ENCODE assay signal across 8 cellular contexts in the genomic region with DNA sequence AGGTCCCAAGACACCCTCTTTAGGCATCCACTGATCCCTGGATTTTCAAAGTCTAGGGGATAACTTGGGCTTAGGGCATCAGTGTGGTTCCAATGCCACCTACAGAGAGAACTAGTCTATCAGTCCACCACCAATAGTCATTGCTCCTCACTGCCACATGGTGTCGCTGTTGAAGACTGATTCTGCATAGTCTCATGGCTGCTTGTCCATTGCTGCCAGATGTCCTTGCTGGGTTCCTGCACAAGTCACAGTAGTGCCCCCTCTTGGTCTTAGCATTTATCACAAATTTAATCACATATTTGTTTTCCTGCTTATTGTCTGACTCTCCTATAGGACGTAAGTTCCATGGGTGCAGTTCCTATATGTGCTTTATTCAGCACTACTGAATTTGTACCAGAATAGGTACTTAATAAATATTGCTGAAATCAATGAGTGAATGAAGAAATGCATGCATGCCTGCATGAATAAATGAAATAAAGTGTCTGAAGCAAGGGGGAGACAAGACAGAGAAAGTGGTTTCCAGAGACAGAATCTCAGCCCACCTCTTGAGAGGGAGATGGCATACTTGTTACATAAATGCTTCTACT. TPM values are rescaled to one million over a fixed set of nuclear protein-coding genes. Genes with fewer than 3 reads are reported as not detected.
DNase-seq lines count a peak whose midpoint lies in the region; ATAC-seq and TF ChIP-seq lines count a peak whose summit lies in the region.

No MANE protein-coding gene starts in this region.

- ATAC-seq in sciatic nerve: no peak

- H3K4me3 Mint-ChIP-seq in glutamatergic neuron (ENCODE audit: unreplicated experiment): no peak overlapping the region

- CTCF ChIA-PET in AG04449 (lab: Yijun Ruan, JAX): no interaction called here

- in situ Hi-C loops in GM13976 (cut with MboI; ENCODE audit: low sequenced_read_pairs, unreplicated experiment): no loop called here

- TF ChIP-seq CTCF in AG04449 (IDR thresholded peaks at IDR 0.05; ENCODE audit: insufficient read depth, low read length, missing control alignments) (peak; percentile 35), GM13976 (IDR thresholded peaks at IDR 0.05; ENCODE audit: borderline replicate concordance, control extremely low read depth, extremely low read depth, insufficient read depth, missing control alignments) (no peak), glutamatergic neuron (IDR thresholded peaks at IDR 0.05; ENCODE audit: partially characterized antibody, unreplicated experiment) (peak; percentile 92)

- peaks cover 2% of the 10 kb centered on the region for H3K9me3 Mint-ChIP-seq in glutamatergic neuron (ENCODE audit: unreplicated experiment)

- intact Hi-C loops in sciatic nerve (cut with DNase I): no loop called here

- no peak overlapping the region for H3K27ac Mint-ChIP-seq in glutamatergic neuron (ENCODE audit: unreplicated experiment)

- peaks cover 4% of the 10 kb centered on the region for H3K36me3 Mint-ChIP-seq in glutamatergic neuron (ENCODE audit: unreplicated experiment)

- peaks cover 3% of the 10 kb centered on the region for H3K4me1 Mint-ChIP-seq in glutamatergic neuron (ENCODE audit: low read depth, unreplicated experiment)

- H3K27me3 Mint-ChIP-seq in glutamatergic neuron (ENCODE audit: unreplicated experiment): peaks cover 5% of the 10 kb centered on the region

- H3K4me3 ChIP-seq in AG04449 (ENCODE audit: low read depth, low read length): no peak overlapping the region

- no peak for DNase-seq in AG04449 (ENCODE audit: low read depth, low spot score)
- DNase-seq in GM13976 (ENCODE audit: low spot score): peak; percentile 43
- peak; percentile 40 for DNase-seq in NCI-H82 treated with DMSO at 0.1 percent for 48 hours (lab: John Stamatoyannopoulos, UW; ENCODE audit: unreplicated experiment)
- peak; percentile 31 for DNase-seq in activated T-cell treated with anti-CD3 and anti-CD28 coated beads for 48 hours (ENCODE audit: low read depth)
- peak; percentile 55 for DNase-seq in glutamatergic neuron
- DNase-seq in stimulated activated CD4-positive, alpha-beta T cell treated with anti-CD3 and anti-CD28 coated beads, Interleukin-4, amount 100 ng/mL, for 48 hours (ENCODE audit: low read depth in 2 of 2): peak; percentile 37 to 41
- no peak for DNase-seq in sciatic nerve (ENCODE audit: low spot score)
- no peak for DNase-seq in NCI-H226

- POLR2A ChIA-PET in AG04449 (lab: Yijun Ruan, JAX): no interaction called here

RNA-seq across cellular contexts. Expression of gene RALY, which starts 45.9 kb away (rescaled TPM):
- 234 TPM for total RNA-seq in glutamatergic neuron (ENCODE audit: unreplicated experiment)
- total RNA-seq in sciatic nerve: 94.6 TPM

Comparison
In these comparisons a context has a peak if more than half of its experiments do, and no peak if none do; other contexts are left out.
1. DNase-seq: peak in GM13976 (single experiment), NCI-H82 treated with DMSO at 0.1 percent for 48 hours (single experiment), activated T-cell treated with anti-CD3 and anti-CD28 coated beads for 48 hours (single experiment), glutamatergic neuron (single experiment) and stimulated activated CD4-positive, alpha-beta T cell treated with anti-CD3 and anti-CD28 coated beads, Interleukin-4, amount 100 ng/mL, for 48 hours (2 of 2); none in AG04449 (single experiment), sciatic nerve (single experiment) and NCI-H226 (single experiment).